In genomic region chr18:12376718-12377555, GRCh38 we compare ENCODE assay signal across 8 cellular contexts. TPM values are rescaled to one million over a fixed set of nuclear protein-coding genes. Genes with fewer than 3 reads are reported as not detected.
DNase-seq lines count a peak whose midpoint lies in the region; ATAC-seq and TF ChIP-seq lines count a peak whose summit lies in the region.

Gene AFG3L2, minus strand, starts transcription at chr18:12377227. Its CDS starts 145 bp downstream, at chr18:12377082.

- TF ChIP-seq CTCF in fibroblast of pulmonary artery (IDR thresholded peaks at IDR 0.05; ENCODE audit: low read length, missing control alignments): no peak
- TF ChIP-seq CTCF in nephron (IDR thresholded peaks at IDR 0.05; ENCODE audit: unreplicated experiment in 3 of 3): no peak

- H3K4me3 ChIP-seq in HAP-1 (peak within 1 kb of the TSS; percentile 62), MG63 (peak within 1 kb of the TSS; percentile 91), fibroblast of pulmonary artery (replicated peaks; ENCODE audit: low read depth, low read length) (peak within 1 kb of the TSS; percentile 76)

- ATAC-seq in stimulated activated naive CD8-positive, alpha-beta T cell treated with anti-CD3 and anti-CD28 coated beads, Interleukin-15, Interleukin-2, amounts not matched to agents 100 U/mL and 50 U/mL, for 24 hours: peak; percentile 95

- peaks cover 7% of the 10 kb centered on the region; the same call in 1 of the 2 replicates for H3K4me1 ChIP-seq in ES-I3 (ENCODE audit: insufficient read depth, low read length)
- H3K4me1 ChIP-seq in HAP-1: peaks cover 9% of the 10 kb centered on the region

- H3K27me3 Mint-ChIP-seq in nephron (ENCODE audit: low read depth): no peaks in the 10 kb centered on the region

- H3K9me3 ChIP-seq in ES-I3 (ENCODE audit: control insufficient read depth, insufficient read depth, low read length): no peaks in the 10 kb centered on the region
- H3K9me3 ChIP-seq in HAP-1: no peaks in the 10 kb centered on the region; the same call in 1 of the 2 replicates
- H3K9me3 ChIP-seq in MG63: peaks cover 1% of the 10 kb centered on the region

- H3K9ac ChIP-seq in ES-I3 (ENCODE audit: low read depth, low read length): peak within 1 kb of the TSS; percentile 91

- in situ Hi-C loops in HAP-1 (cut with MboI; ENCODE audit: low sequenced_read_pairs): loop anchor here (25.0 kb wide), 1 partner anchor 560 kb away; the partner anchor contains the start of gene SEH1L

- no peaks in the 10 kb centered on the region for H3K36me3 Mint-ChIP-seq in nephron (ENCODE audit: low read depth)

- H3K4me1 Mint-ChIP-seq in nephron: peaks cover 39% of the 10 kb centered on the region

- H3K36me3 ChIP-seq in ES-I3 (ENCODE audit: insufficient read depth, low read length): no peaks in the 10 kb centered on the region
- no peaks in the 10 kb centered on the region; the same call in none of the 2 replicates for H3K36me3 ChIP-seq in HAP-1 (replicated peaks)
- H3K36me3 ChIP-seq in MG63: peaks cover 19% of the 10 kb centered on the region; the same call in 1 of the 2 replicates

- peak within 1 kb of the TSS; percentile 94 to 97 (median 96) for H3K4me3 Mint-ChIP-seq in nephron

- DNase-seq in HAP-1 (ENCODE audit: low spot score in 2 of 2) (peak; percentile 94 to 100), MG63 (peak; percentile 98), SHP77 (lab: John Stamatoyannopoulos, UW) (peak; percentile 94 to 97), fibroblast of pulmonary artery (ENCODE audit: low read depth) (peak; percentile 99)
- DNase-seq in activated effector memory CD4-positive, alpha-beta T cell treated with Interleukin-2 at 50 U/mL for 16 hours: peak; percentile 100
- DNase-seq in stimulated activated naive CD8-positive, alpha-beta T cell treated with anti-CD3 and anti-CD28 coated beads, Interleukin-15, Interleukin-2, amounts not matched to agents 100 U/mL and 50 U/mL, for 24 hours: peak; percentile 100

- H3K27me3 ChIP-seq in HAP-1 (ENCODE audit: low read depth): no peaks in the 10 kb centered on the region
- no peaks in the 10 kb centered on the region for H3K27me3 ChIP-seq in MG63

- peak within 1 kb of the TSS; percentile 89 to 98 (median 97) for H3K27ac Mint-ChIP-seq in nephron

- H3K9me3 Mint-ChIP-seq in nephron: no peaks in the 10 kb centered on the region

RNA-seq across cellular contexts. Expression of gene AFG3L2, which starts in this region (rescaled TPM):
- 57.7 and 60.0 TPM in 2 replicates for total RNA-seq in MG63 (2014; rRNA removed; shearing (Covaris generic); ENCODE audit: low replicate concordance)

Comparison
In these comparisons a context has a peak if more than half of its experiments do, and no peak if none do; other contexts are left out.
1. Peak in every context shown above with its lines: DNase-seq, ATAC-seq and H3K4me3 ChIP-seq.